In the genomic region with DNA sequence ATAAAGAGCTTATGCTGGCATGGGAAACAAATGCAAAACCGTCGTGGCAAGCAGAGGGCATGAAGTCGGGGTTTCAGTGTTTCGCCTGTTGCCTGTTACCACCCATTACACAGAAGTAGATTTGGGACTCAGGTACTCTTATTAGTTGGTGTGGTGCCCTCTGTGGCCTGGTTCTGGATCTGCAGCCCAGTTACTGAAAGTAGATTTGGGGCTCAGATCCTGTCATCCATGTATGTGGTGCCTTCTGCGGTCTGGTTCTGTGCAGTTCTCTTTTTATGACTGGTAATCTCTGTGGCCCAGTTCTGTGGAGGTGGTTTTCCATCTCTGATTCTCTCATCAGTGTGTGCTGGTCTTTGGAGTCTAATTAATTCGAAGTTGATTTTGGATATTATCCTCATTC, we compare ENCODE assay signal across 8 cellular contexts. TPM values are rescaled to one million over a fixed set of nuclear protein-coding genes. Genes with fewer than 3 reads are reported as not detected.
DNase-seq lines count a peak whose midpoint lies in the region; ATAC-seq and TF ChIP-seq lines count a peak whose summit lies in the region.

No MANE protein-coding gene starts in this region.

- DNase-seq in NCI-H1694 treated with DMSO at 0.1 percent for 48 hours (lab: John Stamatoyannopoulos, UW) = peak; percentile 20
- DNase-seq in NCI-H1694 (lab: John Stamatoyannopoulos, UW) = no peak
- DNase-seq in Kasumi-1 (lab: John Stamatoyannopoulos, UW) = peak; percentile 60 to 62
- DNase-seq in activated effector memory CD4-positive, alpha-beta T cell treated with anti-CD3 and anti-CD28 coated beads, Interleukin-2, amount 50 U/mL, for 16 hours = peak; percentile 74
- DNase-seq in right lobe of liver = no peak
- no peak for DNase-seq in T1000 (lab: John Stamatoyannopoulos, UW)
- no peak for DNase-seq in NCI-H524 treated with DMSO at 0.1 percent for 48 hours (lab: John Stamatoyannopoulos, UW)

- H3K27ac ChIP-seq in right lobe of liver = no peak overlapping the region

- no peaks in the 10 kb centered on the region for H3K9me3 ChIP-seq in right lobe of liver

- H3K27me3 ChIP-seq in right lobe of liver = no peaks in the 10 kb centered on the region

- 63% methylated on average over 6 of the region's 6 CpGs for WGBS in right lobe of liver (ENCODE audit: insufficient coverage, low coverage, low lambda C conversion rate, missing lambda C conversion rate)

- H3K4me1 ChIP-seq in right lobe of liver = peaks cover 0 to 11% (median 3%) of the 10 kb centered on the region in 4 donors

- no peak overlapping the region for H3K4me3 ChIP-seq in right lobe of liver

- intact Hi-C loops in right lobe of liver (cut with DNase I) = no loop called here

- peak; percentile 29 to 43 (median 33) for TF ChIP-seq CTCF in right lobe of liver (IDR thresholded peaks at IDR 0.05)

- ATAC-seq in GM21447 (IDR thresholded peaks at IDR 0.05; ENCODE audit: unreplicated experiment) = peak; percentile 76
- ATAC-seq in right lobe of liver = peak in 2 of 4 donors; percentile 39 to 42

- no peak for TF ChIP-seq POLR2A in right lobe of liver (IDR thresholded peaks at IDR 0.05)

- H3K36me3 ChIP-seq in right lobe of liver = no peaks in the 10 kb centered on the region

RNA-seq across cellular contexts. Expression of gene ADNP2, which starts 45.2 kb away (rescaled TPM):
- total RNA-seq in right lobe of liver = 1 to 10 TPM; 4.4 to 9.9 (median 7.7) TPM

Comparison
In these comparisons a context has a peak if more than half of its experiments do, and no peak if none do; other contexts are left out.
1. DNase-seq: peak in NCI-H1694 treated with DMSO at 0.1 percent for 48 hours (single experiment), Kasumi-1 (2 of 2) and activated effector memory CD4-positive, alpha-beta T cell treated with anti-CD3 and anti-CD28 coated beads, Interleukin-2, amount 50 U/mL, for 16 hours (single experiment); none in NCI-H1694 (single experiment), right lobe of liver (0 of 3), T1000 (single experiment) and NCI-H524 treated with DMSO at 0.1 percent for 48 hours (single experiment).